In the genomic region with DNA sequence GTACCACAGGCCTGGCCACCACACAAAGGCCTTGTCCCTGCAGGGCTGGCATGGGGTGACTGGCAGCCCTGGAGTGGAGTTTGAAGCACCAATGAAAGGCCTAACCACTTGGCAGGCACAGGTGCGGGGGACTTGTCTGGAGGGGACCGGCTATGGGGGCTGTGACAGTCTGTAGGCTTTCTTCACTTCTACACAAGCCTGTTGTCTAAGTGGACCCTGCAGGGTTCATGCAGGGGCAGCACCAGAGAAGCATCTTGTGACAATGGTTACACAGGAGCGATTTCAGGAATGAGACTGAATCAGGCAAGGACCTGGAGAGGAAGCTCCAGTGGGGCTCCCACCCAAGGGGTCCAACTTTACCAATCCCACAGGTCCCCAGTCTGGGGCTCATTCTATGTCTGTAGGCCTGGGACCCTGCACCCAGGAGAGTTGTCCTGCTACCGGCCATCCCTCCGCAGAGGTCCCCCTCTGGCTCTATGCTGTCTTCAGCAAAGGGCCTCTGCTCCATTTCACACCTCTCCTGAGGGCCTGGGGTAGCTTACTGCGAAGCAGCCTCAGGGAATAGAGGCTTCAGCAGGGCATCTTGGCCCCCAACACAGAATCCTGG, we compare ENCODE assay signal across 25 cellular contexts. TPM values are rescaled to one million over a fixed set of nuclear protein-coding genes. Genes with fewer than 3 reads are reported as not detected.
A peak's percentile ranks its signal among the peaks of the same experiment; 100 is the strongest.
DNase-seq lines count a peak whose midpoint lies in the region; ATAC-seq and TF ChIP-seq lines count a peak whose summit lies in the region.
"Had no signal": no experiment of that assay in that cellular context is flagged by ENCODE, and none has a peak within 500 bp of the region (broad histone marks: within the 10 kb centered on the region; RNA-seq: fewer than 3 reads in every experiment).

No MANE protein-coding gene starts in this region.

- no peaks in the 10 kb centered on the region for H3K9me3 ChIP-seq in CD8-positive, alpha-beta memory T cell (ENCODE audit: low read length)
- H3K9me3 ChIP-seq: mucosa of descending colon, pancreas, thyroid gland had no signal

- intact Hi-C loops in activated CD4-positive, alpha-beta T cell treated with anti-CD3 and anti-CD28 coated beads, Interleukin-2, amount 10 ng/mL, durations not matched to agents 24 days and 14 days (cut with micrococcal nuclease), result no loop called here
- intact Hi-C loops in natural killer cell (cut with micrococcal nuclease), result loop anchor here (10.0 kb wide), 1 partner anchor 198 kb away; a partner anchor contains a TSS

- H3K27me3 Mint-ChIP-seq in activated CD4-positive, alpha-beta T cell treated with anti-CD3 and anti-CD28 coated beads, Interleukin-2, amount 10 ng/mL, durations not matched to agents 24 days and 14 days, result no peaks in the 10 kb centered on the region
- H3K27me3 Mint-ChIP-seq in CD8-positive, alpha-beta memory T cell, result peaks cover 0 to 3% of the 10 kb centered on the region in 2 donors
- H3K27me3 Mint-ChIP-seq in activated CD8-positive, alpha-beta T cell treated with anti-CD3 and anti-CD28 coated beads, Interleukin-2, amount 10 ng/mL, durations not matched to agents 7 days and 5 days (ENCODE audit: low read depth), result no peaks in the 10 kb centered on the region
- H3K27me3 Mint-ChIP-seq in natural killer cell (ENCODE audit: low read depth in 2 of 2), result no peaks in the 10 kb centered on the region
- no peaks in the 10 kb centered on the region for H3K27me3 Mint-ChIP-seq in chondrocyte (ENCODE audit: low read depth)
- H3K27me3 Mint-ChIP-seq: CD4-positive, CD25-positive, alpha-beta regulatory T cell had no signal

- no peak for ATAC-seq in activated CD8-positive, alpha-beta T cell treated with anti-CD3 and anti-CD28 coated beads, Interleukin-2, amount 10 ng/mL, durations not matched to agents 7 days and 5 days
- ATAC-seq in natural killer cell (no peak), GM18517 (IDR thresholded peaks at IDR 0.05; ENCODE audit: unreplicated experiment) (no peak), HG03432 (IDR thresholded peaks at IDR 0.05; ENCODE audit: unreplicated experiment) (no peak)
- ATAC-seq: mucosa of descending colon, pancreas, SK-N-SH treated with all-trans-retinoic acid at 6 μM for 48 hours had no signal

- no peaks in the 10 kb centered on the region for H3K27me3 ChIP-seq in CD8-positive, alpha-beta memory T cell (ENCODE audit: insufficient read depth, low read length, poor library complexity, severe bottlenecking)
- H3K27me3 ChIP-seq: cardiac muscle cell, pancreas, thyroid gland had no signal

- no peak for TF ChIP-seq CTCF in natural killer cell (IDR thresholded peaks at IDR 0.05)
- TF ChIP-seq CTCF in chondrocyte (IDR thresholded peaks at IDR 0.05), result no peak

- H3K27ac ChIP-seq in CD8-positive, alpha-beta memory T cell (ENCODE audit: low read depth, low read length), result no peak overlapping the region
- H3K27ac ChIP-seq: cardiac muscle cell, HL-60, pancreas, thyroid gland had no signal

- H3K4me3 Mint-ChIP-seq in activated CD4-positive, alpha-beta T cell treated with anti-CD3 and anti-CD28 coated beads, Interleukin-2, amount 10 ng/mL, durations not matched to agents 24 days and 14 days, result no peak overlapping the region
- H3K4me3 Mint-ChIP-seq in CD8-positive, alpha-beta memory T cell, result peak overlapping the region in 4 of 7 donors; percentile 45 to 93 (median 63)
- H3K4me3 Mint-ChIP-seq in activated CD8-positive, alpha-beta T cell treated with anti-CD3 and anti-CD28 coated beads, Interleukin-2, amount 10 ng/mL, durations not matched to agents 7 days and 5 days, result peak overlapping the region; percentile 40
- H3K4me3 Mint-ChIP-seq in natural killer cell, result peak overlapping the region; percentile 74
- H3K4me3 Mint-ChIP-seq in chondrocyte (ENCODE audit: unreplicated experiment), result no peak overlapping the region

- no peak overlapping the region for H3K27ac Mint-ChIP-seq in activated CD4-positive, alpha-beta T cell treated with anti-CD3 and anti-CD28 coated beads, Interleukin-2, amount 10 ng/mL, durations not matched to agents 24 days and 14 days
- H3K27ac Mint-ChIP-seq in CD8-positive, alpha-beta memory T cell, result peak overlapping the region in 7 of 8 donors; percentile 21 to 95 (median 77)
- H3K27ac Mint-ChIP-seq in activated CD8-positive, alpha-beta T cell treated with anti-CD3 and anti-CD28 coated beads, Interleukin-2, amount 10 ng/mL, durations not matched to agents 7 days and 5 days, result peak overlapping the region; percentile 49
- H3K27ac Mint-ChIP-seq in natural killer cell (peak overlapping the region; percentile 93 to 94), chondrocyte (ENCODE audit: unreplicated experiment) (no peak overlapping the region)

- H3K36me3 ChIP-seq in CD8-positive, alpha-beta memory T cell (ENCODE audit: insufficient read depth, low read length), result peaks cover under 1% of the 10 kb centered on the region
- H3K36me3 ChIP-seq: cardiac muscle cell, pancreas, thyroid gland had no signal

- H3K9me3 Mint-ChIP-seq in activated CD4-positive, alpha-beta T cell treated with anti-CD3 and anti-CD28 coated beads, Interleukin-2, amount 10 ng/mL, durations not matched to agents 24 days and 14 days, result no peaks in the 10 kb centered on the region
- H3K9me3 Mint-ChIP-seq in CD8-positive, alpha-beta memory T cell, result no peaks in the 10 kb centered on the region
- H3K9me3 Mint-ChIP-seq in activated CD8-positive, alpha-beta T cell treated with anti-CD3 and anti-CD28 coated beads, Interleukin-2, amount 10 ng/mL, durations not matched to agents 7 days and 5 days (ENCODE audit: insufficient read depth), result no peaks in the 10 kb centered on the region
- H3K9me3 Mint-ChIP-seq in natural killer cell (no peaks in the 10 kb centered on the region), chondrocyte (ENCODE audit: low read depth) (no peaks in the 10 kb centered on the region)

- peaks cover 37% of the 10 kb centered on the region for H3K4me1 ChIP-seq in CD8-positive, alpha-beta memory T cell (ENCODE audit: insufficient read depth, low read length)

- H3K36me3 Mint-ChIP-seq in activated CD4-positive, alpha-beta T cell treated with anti-CD3 and anti-CD28 coated beads, Interleukin-2, amount 10 ng/mL, durations not matched to agents 24 days and 14 days (ENCODE audit: low read depth), result peaks cover 18% of the 10 kb centered on the region
- H3K36me3 Mint-ChIP-seq in CD8-positive, alpha-beta memory T cell, result peaks cover 0 to 18% (median 0%) of the 10 kb centered on the region in 3 donors
- peaks cover 10% of the 10 kb centered on the region for H3K36me3 Mint-ChIP-seq in activated CD8-positive, alpha-beta T cell treated with anti-CD3 and anti-CD28 coated beads, Interleukin-2, amount 10 ng/mL, durations not matched to agents 7 days and 5 days (ENCODE audit: low read depth)
- H3K36me3 Mint-ChIP-seq in natural killer cell, result no peaks in the 10 kb centered on the region
- peaks cover 3% of the 10 kb centered on the region for H3K36me3 Mint-ChIP-seq in chondrocyte (ENCODE audit: low read depth)
- H3K36me3 Mint-ChIP-seq: CD4-positive, CD25-positive, alpha-beta regulatory T cell had no signal

- CTCF ChIA-PET in CD8-positive, alpha-beta memory T cell (lab: Charles Lee), result no interaction called here
- CTCF ChIA-PET in activated CD8-positive, alpha-beta T cell treated with anti-CD3 and anti-CD28 coated beads, Interleukin-2, amount 10 ng/mL, durations not matched to agents 7 days and 5 days (lab: Charles Lee), result interaction anchor here (1.3 kb wide), 1 partner anchor 36 kb away, joined by 3 read pairs; no protein-coding TSS in a partner anchor

- DNase-seq in activated CD4-positive, alpha-beta T cell treated with anti-CD3 and anti-CD28 coated beads, Interleukin-2, amount 10 ng/mL, durations not matched to agents 24 days and 14 days, result peak; percentile 59
- DNase-seq in activated CD4-positive, alpha-beta T cell treated with anti-CD3 and anti-CD28 coated beads for 1 hour, result no peak
- DNase-seq in CD8-positive, alpha-beta memory T cell, result no peak
- DNase-seq in activated CD8-positive, alpha-beta T cell treated with anti-CD3 and anti-CD28 coated beads, Interleukin-2, amount 10 ng/mL, durations not matched to agents 7 days and 5 days, result no peak
- DNase-seq in natural killer cell (no peak), chondrocyte (ENCODE audit: low spot score) (no peak)
- DNase-seq: CD4-positive, CD25-positive, alpha-beta regulatory T cell; effector CD4-positive, alpha-beta T cell; hippocampal formation; KBM-7; kidney glomerular epithelial cell; mucosa of descending colon; NCI-H1092 treated with DMSO at 0.1 percent for 48 hours; NCI-H2107; NCI-H526 treated with DMSO at 0.1 percent for 48 hours; stimulated activated CD4-positive, alpha-beta T cell treated with anti-CD3 and anti-CD28 coated beads, Interleukin-4, amount 100 ng/mL, for 4 hours; thyroid gland had no signal

- peaks cover 30% of the 10 kb centered on the region for H3K4me1 Mint-ChIP-seq in activated CD4-positive, alpha-beta T cell treated with anti-CD3 and anti-CD28 coated beads, Interleukin-2, amount 10 ng/mL, durations not matched to agents 24 days and 14 days
- peaks cover 32 to 58% (median 43%) of the 10 kb centered on the region in 3 donors for H3K4me1 Mint-ChIP-seq in CD8-positive, alpha-beta memory T cell
- H3K4me1 Mint-ChIP-seq in activated CD8-positive, alpha-beta T cell treated with anti-CD3 and anti-CD28 coated beads, Interleukin-2, amount 10 ng/mL, durations not matched to agents 7 days and 5 days (ENCODE audit: low read depth), result peaks cover 44% of the 10 kb centered on the region
- H3K4me1 Mint-ChIP-seq in natural killer cell (peaks cover 26 to 51% of the 10 kb centered on the region in 2 donors), chondrocyte (ENCODE audit: low read depth) (peaks cover 42% of the 10 kb centered on the region)

- POLR2A ChIA-PET in CD8-positive, alpha-beta memory T cell (lab: Charles Lee), result no interaction called here
- POLR2A ChIA-PET in activated CD8-positive, alpha-beta T cell treated with anti-CD3 and anti-CD28 coated beads, Interleukin-2, amount 10 ng/mL, durations not matched to agents 7 days and 5 days (lab: Charles Lee), result no interaction called here

- H3K4me3 ChIP-seq in CD8-positive, alpha-beta memory T cell (ENCODE audit: low read length), result no peak overlapping the region
- H3K4me3 ChIP-seq: cardiac muscle cell, mucosa of descending colon, thyroid gland had no signal

RNA-seq across cellular contexts. Expression of a gene that starts 2.3 kb away (rescaled TPM):
- 0.89 and 1.1 TPM in 2 replicates for total RNA-seq in activated CD4-positive, alpha-beta T cell treated with anti-CD3 and anti-CD28 coated beads, Interleukin-2, amount 10 ng/mL, durations not matched to agents 24 days and 14 days
- 1 to 10 TPM; 1.8 to 2.3 TPM for total RNA-seq in CD8-positive, alpha-beta memory T cell
- polyA plus RNA-seq in CD8-positive, alpha-beta memory T cell, result 4.6 TPM
- total RNA-seq in activated CD8-positive, alpha-beta T cell treated with anti-CD3 and anti-CD28 coated beads, Interleukin-2, amount 10 ng/mL, durations not matched to agents 7 days and 5 days, result 1 to 10 TPM; 1.3 to 1.5 TPM
- total RNA-seq in natural killer cell, result 1 to 10 TPM in 2 of 3 donors, under 1 TPM in 1; 0.63 to 1.4 (median 1.3) TPM
- 2.0 to 3.5 TPM (median 2.5 TPM) in 3 replicates for total RNA-seq in chondrocyte

RNA-seq across cellular contexts. Expression of a gene that starts 4.0 kb away (rescaled TPM):
- 1,286 and 1,288 TPM in 2 replicates for total RNA-seq in activated CD4-positive, alpha-beta T cell treated with anti-CD3 and anti-CD28 coated beads, Interleukin-2, amount 10 ng/mL, durations not matched to agents 24 days and 14 days
- 1,000 to 10,000 TPM; 1,588 to 1,639 TPM for total RNA-seq in CD8-positive, alpha-beta memory T cell
- polyA plus RNA-seq in CD8-positive, alpha-beta memory T cell, result 1,069 TPM
- 1,000 to 10,000 TPM; 1,111 to 1,173 TPM for total RNA-seq in activated CD8-positive, alpha-beta T cell treated with anti-CD3 and anti-CD28 coated beads, Interleukin-2, amount 10 ng/mL, durations not matched to agents 7 days and 5 days
- total RNA-seq in natural killer cell, result 100 to 1,000 TPM; 406 to 580 (median 525) TPM
- total RNA-seq in chondrocyte, result 624 to 792 TPM (median 634 TPM) in 3 replicates

RNA-seq across cellular contexts. Expression of a gene that starts 12.4 kb away (rescaled TPM):
- total RNA-seq in activated CD4-positive, alpha-beta T cell treated with anti-CD3 and anti-CD28 coated beads, Interleukin-2, amount 10 ng/mL, durations not matched to agents 24 days and 14 days, result 0.54 and 1.1 TPM in 2 replicates
- total RNA-seq in CD8-positive, alpha-beta memory T cell, result under 1 TPM; 0.28 to 0.78 TPM
- polyA plus RNA-seq in CD8-positive, alpha-beta memory T cell, result not detected
- total RNA-seq in activated CD8-positive, alpha-beta T cell treated with anti-CD3 and anti-CD28 coated beads, Interleukin-2, amount 10 ng/mL, durations not matched to agents 7 days and 5 days, result under 1 TPM; 0.84 to 0.99 TPM
- under 1 TPM in 1 of 3 donors, not detected in 2; 0.39 TPM for total RNA-seq in natural killer cell
- total RNA-seq in chondrocyte, result not detected in 3 replicates
- total RNA-seq: A172, mucosa of descending colon, pancreas, skeletal muscle tissue had no signal
- polyA plus RNA-seq: cardiac muscle cell; CD4-positive, CD25-positive, alpha-beta regulatory T cell; pancreas had no signal

RNA-seq across cellular contexts. Expression of a gene that starts 20.5 kb away (rescaled TPM):
- 0.79 and 1.1 TPM in 2 replicates for total RNA-seq in activated CD4-positive, alpha-beta T cell treated with anti-CD3 and anti-CD28 coated beads, Interleukin-2, amount 10 ng/mL, durations not matched to agents 24 days and 14 days
- total RNA-seq in CD8-positive, alpha-beta memory T cell, result 1 to 10 TPM; 1.7 TPM
- 1.0 TPM for polyA plus RNA-seq in CD8-positive, alpha-beta memory T cell
- 1 to 10 TPM; 1.5 to 1.7 TPM for total RNA-seq in activated CD8-positive, alpha-beta T cell treated with anti-CD3 and anti-CD28 coated beads, Interleukin-2, amount 10 ng/mL, durations not matched to agents 7 days and 5 days
- total RNA-seq in natural killer cell (under 1 TPM; 0.40 to 0.61 (median 0.60) TPM), chondrocyte (0.65 to 0.69 TPM (median 0.68 TPM) in 3 replicates)

RNA-seq across cellular contexts. Expression of a gene that starts 25.3 kb away (rescaled TPM):
- total RNA-seq in activated CD4-positive, alpha-beta T cell treated with anti-CD3 and anti-CD28 coated beads, Interleukin-2, amount 10 ng/mL, durations not matched to agents 24 days and 14 days, result 17.4 and 17.7 TPM in 2 replicates
- 10 to 100 TPM; 20.9 to 22.6 TPM for total RNA-seq in CD8-positive, alpha-beta memory T cell
- 7.5 TPM for polyA plus RNA-seq in CD8-positive, alpha-beta memory T cell
- 10 to 100 TPM in 1 of 2 experiments, 1 to 10 TPM in 1; 9.4 to 11.5 TPM for total RNA-seq in activated CD8-positive, alpha-beta T cell treated with anti-CD3 and anti-CD28 coated beads, Interleukin-2, amount 10 ng/mL, durations not matched to agents 7 days and 5 days
- 1 to 10 TPM; 1.6 to 3.9 (median 2.8) TPM for total RNA-seq in natural killer cell
- 10.2 to 11.1 TPM (median 10.7 TPM) in 3 replicates for total RNA-seq in chondrocyte

Comparison
In these comparisons a context has a peak if more than half of its experiments do, and no peak if none do; other contexts are left out.
1. H3K27ac Mint-ChIP-seq: peak in CD8-positive, alpha-beta memory T cell (7 of 8), activated CD8-positive, alpha-beta T cell treated with anti-CD3 and anti-CD28 coated beads, Interleukin-2, amount 10 ng/mL, durations not matched to agents 7 days and 5 days (single experiment) and natural killer cell (2 of 2); none in activated CD4-positive, alpha-beta T cell treated with anti-CD3 and anti-CD28 coated beads, Interleukin-2, amount 10 ng/mL, durations not matched to agents 24 days and 14 days (single experiment) and chondrocyte (single experiment).
2. H3K4me3 Mint-ChIP-seq: peak in CD8-positive, alpha-beta memory T cell (4 of 7), activated CD8-positive, alpha-beta T cell treated with anti-CD3 and anti-CD28 coated beads, Interleukin-2, amount 10 ng/mL, durations not matched to agents 7 days and 5 days (single experiment) and natural killer cell (single experiment); none in activated CD4-positive, alpha-beta T cell treated with anti-CD3 and anti-CD28 coated beads, Interleukin-2, amount 10 ng/mL, durations not matched to agents 24 days and 14 days (single experiment) and chondrocyte (single experiment).